9 cellular contexts compared by ENCODE assay signal in genomic region chr10:124686707-124687376, GRCh38. TPM values are rescaled to one million over a fixed set of nuclear protein-coding genes. Genes with fewer than 3 reads are reported as not detected.
DNase-seq lines count a peak whose midpoint lies in the region; ATAC-seq and TF ChIP-seq lines count a peak whose summit lies in the region.
"Had no signal": no experiment of that assay in that cellular context is flagged by ENCODE, and none has a peak within 500 bp of the region (broad histone marks: within the 10 kb centered on the region; RNA-seq: fewer than 3 reads in every experiment).

No MANE protein-coding gene starts in this region.

- H2AK5ac ChIP-seq in trophoblast cell (ENCODE audit: low read length), result no peak overlapping the region

- H3K4me3 Mint-ChIP-seq in CD8-positive, alpha-beta T cell, result no peak overlapping the region
- H3K4me3 Mint-ChIP-seq in activated CD4-positive, alpha-beta memory T cell treated with anti-CD3 and anti-CD28 coated beads for 36 hours, result no peak overlapping the region
- no peak overlapping the region for H3K4me3 Mint-ChIP-seq in activated naive CD4-positive, alpha-beta T cell treated with anti-CD3 and anti-CD28 coated beads for 36 hours

- peaks cover 4% of the 10 kb centered on the region for H3K36me3 ChIP-seq in CD8-positive, alpha-beta T cell (ENCODE audit: insufficient read depth, low read length)
- H3K36me3 ChIP-seq in gastrocnemius medialis, result peaks cover 0 to 5% of the 10 kb centered on the region in 2 donors
- H3K36me3 ChIP-seq in trophoblast cell (ENCODE audit: control insufficient read depth in 1 of 2, insufficient read depth in 2 of 2, low read length in 2 of 2), result peaks cover 18% of the 10 kb centered on the region in 2 experiments

- no peak overlapping the region for H2BK120ac ChIP-seq in trophoblast cell (ENCODE audit: insufficient read depth, low read length, poor library complexity)

- intact Hi-C loops in CD8-positive, alpha-beta T cell (cut with DNase I, micrococcal nuclease), result loop anchor here (5.0 kb wide), 3 partner anchors 35 to 55 kb away; partner anchors contain the start of gene FAM53B (in 1 of the 2)
- intact Hi-C loops in activated CD4-positive, alpha-beta memory T cell treated with anti-CD3 and anti-CD28 coated beads for 36 hours (cut with micrococcal nuclease), result no loop called here
- intact Hi-C loops in gastrocnemius medialis (cut with DNase I; ENCODE audit: low total_unique reads), result loop anchor here (5.0 kb wide), 3 partner anchors 55 to 270 kb away; partner anchors contain the start of genes FAM53B and OAT
- intact Hi-C loops in activated naive CD4-positive, alpha-beta T cell treated with anti-CD3 and anti-CD28 coated beads for 36 hours (cut with micrococcal nuclease), result loop anchor here (5.0 kb wide), 1 partner anchor 115 kb away; the partner anchor contains the start of gene ABRAXAS2

- H3K79me2 ChIP-seq in trophoblast cell (ENCODE audit: control insufficient read depth, insufficient read depth, low read length, poor library complexity), result no peaks in the 10 kb centered on the region

- H3K36me3 Mint-ChIP-seq in CD8-positive, alpha-beta T cell, result peaks cover 32% of the 10 kb centered on the region
- peaks cover 34% of the 10 kb centered on the region for H3K36me3 Mint-ChIP-seq in activated CD4-positive, alpha-beta memory T cell treated with anti-CD3 and anti-CD28 coated beads for 36 hours
- peaks cover 9% of the 10 kb centered on the region for H3K36me3 Mint-ChIP-seq in activated naive CD4-positive, alpha-beta T cell treated with anti-CD3 and anti-CD28 coated beads for 36 hours (ENCODE audit: low read depth)

- DNase-seq in CD8-positive, alpha-beta T cell, result no peak
- DNase-seq in activated CD4-positive, alpha-beta memory T cell treated with anti-CD3 and anti-CD28 coated beads for 36 hours, result no peak
- DNase-seq in hippocampal formation (lab: John Stamatoyannopoulos, UW), result peak; percentile 79 to 91
- DNase-seq in gastrocnemius medialis, result no peak
- DNase-seq in trophoblast cell, result no peak
- DNase-seq in activated naive CD4-positive, alpha-beta T cell treated with anti-CD3 and anti-CD28 coated beads for 36 hours, result no peak
- DNase-seq: SK-N-SH had no signal

- H3K4me1 Mint-ChIP-seq in CD8-positive, alpha-beta T cell (ENCODE audit: low read depth), result peaks cover 86% of the 10 kb centered on the region
- peaks cover 83% of the 10 kb centered on the region for H3K4me1 Mint-ChIP-seq in activated CD4-positive, alpha-beta memory T cell treated with anti-CD3 and anti-CD28 coated beads for 36 hours (ENCODE audit: low read depth)
- H3K4me1 Mint-ChIP-seq in activated naive CD4-positive, alpha-beta T cell treated with anti-CD3 and anti-CD28 coated beads for 36 hours (ENCODE audit: low read depth), result peaks cover 79% of the 10 kb centered on the region

- no peak for ATAC-seq in CD8-positive, alpha-beta T cell
- peak; percentile 18 to 21 for ATAC-seq in gastrocnemius medialis
- ATAC-seq in SK-N-SH treated with all-trans-retinoic acid at 6 μM for 48 hours, result no peak
- ATAC-seq in esophagus mucosa, result no peak

- H2BK12ac ChIP-seq in trophoblast cell (ENCODE audit: low read length), result no peak overlapping the region

- no peak overlapping the region for H3K4me3 ChIP-seq in CD8-positive, alpha-beta T cell (ENCODE audit: low read depth, low read length)
- H3K4me3 ChIP-seq in gastrocnemius medialis (no peak overlapping the region), trophoblast cell (ENCODE audit: low read depth, low read length) (no peak overlapping the region)

- no peak overlapping the region for H3K18ac ChIP-seq in trophoblast cell (ENCODE audit: low read length)

- POLR2A ChIA-PET in CD8-positive, alpha-beta T cell (lab: Charles Lee), result interaction anchor here (1.2 to 5.8 kb wide), 7 partner anchors 8 to 54 kb away, joined by 4 to 27 read pairs (median 12); no protein-coding TSS in a partner anchor
- POLR2A ChIA-PET in activated CD4-positive, alpha-beta memory T cell treated with anti-CD3 and anti-CD28 coated beads for 36 hours (lab: Charles Lee), result interaction anchor here (0.6 to 5.8 kb wide), 5 partner anchors 10 to 55 kb away, joined by 3 to 155 read pairs (median 3); no protein-coding TSS in a partner anchor

- in situ Hi-C loops in gastrocnemius medialis (cut with MboI; ENCODE audit: low sequenced_read_pairs in 4 of 4), result loop anchor here in 1 of 4 donors (5.0 kb wide), 1 partner anchor 55 kb away; the partner anchor contains the start of gene FAM53B

- no peak for TF ChIP-seq CTCF in CD8-positive, alpha-beta T cell (IDR thresholded peaks at IDR 0.05)
- no peak for TF ChIP-seq CTCF in gastrocnemius medialis (IDR thresholded peaks at IDR 0.05 in 4 of 5, conservative IDR thresholded peaks at IDR 0.05 in 1 of 5)

- CTCF ChIA-PET in CD8-positive, alpha-beta T cell (lab: Charles Lee), result interaction anchor here (0.8 to 4.5 kb wide), 13 partner anchors 11 to 146 kb away, joined by 3 to 24 read pairs (median 3); no protein-coding TSS in a partner anchor
- CTCF ChIA-PET in activated CD4-positive, alpha-beta memory T cell treated with anti-CD3 and anti-CD28 coated beads for 36 hours (lab: Charles Lee), result interaction anchor here (1.1 to 7.1 kb wide), 10 partner anchors 8 to 156 kb away, joined by 3 to 86 read pairs (median 10); no protein-coding TSS in a partner anchor
- CTCF ChIA-PET in activated naive CD4-positive, alpha-beta T cell treated with anti-CD3 and anti-CD28 coated beads for 36 hours (lab: Charles Lee), result interaction anchor here (1.0 to 5.7 kb wide), 7 partner anchors 10 to 55 kb away, joined by 3 to 58 read pairs (median 3); no protein-coding TSS in a partner anchor

- H4K91ac ChIP-seq in trophoblast cell (ENCODE audit: low read depth, low read length), result no peak overlapping the region

- H2BK5ac ChIP-seq in trophoblast cell (ENCODE audit: low read depth, low read length, poor library complexity), result no peak overlapping the region

- H3K9me3 ChIP-seq in CD8-positive, alpha-beta T cell (ENCODE audit: low read length), result no peaks in the 10 kb centered on the region
- H3K9me3 ChIP-seq in gastrocnemius medialis, result no peaks in the 10 kb centered on the region
- peaks cover 3% of the 10 kb centered on the region for H3K9me3 ChIP-seq in trophoblast cell (ENCODE audit: insufficient read depth, low read depth, low read length)
- H3K9me3 ChIP-seq: SK-N-SH had no signal

- peaks cover under 1% of the 10 kb centered on the region for H3K79me1 ChIP-seq in trophoblast cell (ENCODE audit: low read length)

- no peaks in the 10 kb centered on the region for H3K9me3 Mint-ChIP-seq in CD8-positive, alpha-beta T cell
- H3K9me3 Mint-ChIP-seq in activated CD4-positive, alpha-beta memory T cell treated with anti-CD3 and anti-CD28 coated beads for 36 hours, result no peaks in the 10 kb centered on the region
- H3K9me3 Mint-ChIP-seq in activated naive CD4-positive, alpha-beta T cell treated with anti-CD3 and anti-CD28 coated beads for 36 hours, result no peaks in the 10 kb centered on the region

- H3K27ac Mint-ChIP-seq in CD8-positive, alpha-beta T cell, result peak overlapping the region; percentile 64
- H3K27ac Mint-ChIP-seq in activated CD4-positive, alpha-beta memory T cell treated with anti-CD3 and anti-CD28 coated beads for 36 hours, result peak overlapping the region; percentile 39
- H3K27ac Mint-ChIP-seq in activated naive CD4-positive, alpha-beta T cell treated with anti-CD3 and anti-CD28 coated beads for 36 hours, result no peak overlapping the region

- no peak overlapping the region for H3K4ac ChIP-seq in trophoblast cell (ENCODE audit: low read depth, low read length)

- H3K27ac ChIP-seq in CD8-positive, alpha-beta T cell (ENCODE audit: low read depth, low read length), result no peak overlapping the region
- H3K27ac ChIP-seq in gastrocnemius medialis (peak overlapping the region; percentile 81 to 98 (median 95)), trophoblast cell (ENCODE audit: low read depth, low read length) (no peak overlapping the region)

- H4K12ac ChIP-seq in trophoblast cell (ENCODE audit: low read depth, low read length), result no peak overlapping the region

- H3K4me1 ChIP-seq in CD8-positive, alpha-beta T cell (ENCODE audit: insufficient read depth, low read length), result peaks cover 84% of the 10 kb centered on the region
- H3K4me1 ChIP-seq in gastrocnemius medialis (peaks cover 76 to 99% of the 10 kb centered on the region in 2 donors), trophoblast cell (ENCODE audit: control insufficient read depth in 1 of 2, insufficient read depth in 2 of 2, low read length in 2 of 2) (no peaks in the 10 kb centered on the region)

- no peak overlapping the region for H3K9ac ChIP-seq in trophoblast cell (ENCODE audit: low read length)
- H3K9ac ChIP-seq: SK-N-SH had no signal

- no peaks in the 10 kb centered on the region for H3K27me3 ChIP-seq in CD8-positive, alpha-beta T cell (ENCODE audit: insufficient read depth, low read length)
- H3K27me3 ChIP-seq in gastrocnemius medialis (no peaks in the 10 kb centered on the region), trophoblast cell (ENCODE audit: insufficient read depth, low read length) (no peaks in the 10 kb centered on the region)

- WGBS in trophoblast cell (ENCODE audit: extremely low coverage, insufficient coverage, insufficient read length), result no CpG with 5 or more reads among the region's 12 CpGs

- no peak overlapping the region for H4K8ac ChIP-seq in trophoblast cell (ENCODE audit: low read depth, low read length)

- no peak for TF ChIP-seq POLR2A in gastrocnemius medialis (IDR thresholded peaks at IDR 0.05)

- no peak overlapping the region for H3K14ac ChIP-seq in trophoblast cell (ENCODE audit: low read length)

- no peaks in the 10 kb centered on the region for H3K27me3 Mint-ChIP-seq in CD8-positive, alpha-beta T cell (ENCODE audit: low read depth)
- no peaks in the 10 kb centered on the region for H3K27me3 Mint-ChIP-seq in activated CD4-positive, alpha-beta memory T cell treated with anti-CD3 and anti-CD28 coated beads for 36 hours
- no peaks in the 10 kb centered on the region for H3K27me3 Mint-ChIP-seq in activated naive CD4-positive, alpha-beta T cell treated with anti-CD3 and anti-CD28 coated beads for 36 hours (ENCODE audit: low read depth)

- no peak overlapping the region for H3K23ac ChIP-seq in trophoblast cell (ENCODE audit: low read length)

- H3K4me2 ChIP-seq in trophoblast cell (ENCODE audit: low read length), result no peak overlapping the region
- H3K4me2 ChIP-seq: SK-N-SH had no signal

- H2AFZ ChIP-seq in trophoblast cell (ENCODE audit: insufficient read depth, low read length, poor library complexity), result no peak overlapping the region

RNA-seq across cellular contexts. Expression of gene FAM53B, which starts 57.3 kb away (rescaled TPM):
- total RNA-seq in CD8-positive, alpha-beta T cell, result 10 to 100 TPM; 51.9 to 57.1 TPM
- total RNA-seq in activated CD4-positive, alpha-beta memory T cell treated with anti-CD3 and anti-CD28 coated beads for 36 hours, result 10 to 100 TPM; 25.3 to 25.5 TPM
- total RNA-seq in gastrocnemius medialis (100 to 1,000 TPM; 140 to 253 (median 192) TPM), esophagus mucosa (24.9 TPM)
- 5.8 and 6.2 TPM in 2 replicates for polyA plus RNA-seq in trophoblast cell (2013)
- total RNA-seq in activated naive CD4-positive, alpha-beta T cell treated with anti-CD3 and anti-CD28 coated beads for 36 hours, result 10 to 100 TPM; 11.8 to 11.9 TPM

Comparison
In these comparisons a context has a peak if more than half of its experiments do, and no peak if none do; other contexts are left out.
1. ATAC-seq: peak in gastrocnemius medialis (2 of 2); none in CD8-positive, alpha-beta T cell (single experiment), SK-N-SH treated with all-trans-retinoic acid at 6 μM for 48 hours (single experiment) and esophagus mucosa (single experiment).
2. DNase-seq: peak in hippocampal formation (2 of 2); none in CD8-positive, alpha-beta T cell (0 of 7), activated CD4-positive, alpha-beta memory T cell treated with anti-CD3 and anti-CD28 coated beads for 36 hours (single experiment), gastrocnemius medialis (0 of 2), trophoblast cell (0 of 2) and activated naive CD4-positive, alpha-beta T cell treated with anti-CD3 and anti-CD28 coated beads for 36 hours (single experiment).
3. H3K27ac ChIP-seq: peak in gastrocnemius medialis (4 of 4); none in CD8-positive, alpha-beta T cell (single experiment) and trophoblast cell (single experiment).